1 cellular context compared by ENCODE assay signal in genomic region chr3:10500717-10501663, GRCh38.
TF ChIP-seq lines count a peak whose summit lies in the region.

No MANE protein-coding gene starts in this region.

TF ChIP-seq in HepG2, 621 proteins besides CTCF, POLR2A, EP300 and RAD21 (continued from another document and continues in another):
- TF ChIP-seq TERF1 (CRISPR knock-in tag; IDR thresholded peaks at IDR 0.05) (no peak), JARID2 (CRISPR knock-in tag; IDR thresholded peaks at IDR 0.05; ENCODE audit: insufficient replicate concordance) (no peak), EZH2 (conservative IDR thresholded peaks at IDR 0.05; ENCODE audit: low read depth, low read length) (no peak), ETV5 (CRISPR knock-in tag; IDR thresholded peaks at IDR 0.05; ENCODE audit: borderline replicate concordance) (0 out of 2 replicates have a peak, but pooled peaks have one; percentile 13), ZBTB7B (CRISPR knock-in tag; IDR thresholded peaks at IDR 0.05) (0 out of 2 replicates have a peak, but pooled peaks have one; percentile 26), ZNF44 (CRISPR knock-in tag; IDR thresholded peaks at IDR 0.05) (no peak), MED1 (CRISPR knock-in tag; IDR thresholded peaks at IDR 0.05) (peak; percentile 53), MAZ (IDR thresholded peaks at IDR 0.05; ENCODE audit: borderline replicate concordance, low read depth, low read length) (no peak), MAZ (CRISPR knock-in tag; IDR thresholded peaks at IDR 0.05; ENCODE audit: low read depth) (no peak), NR2F1 (CRISPR knock-in tag; IDR thresholded peaks at IDR 0.05) (0 out of 4 replicates have a peak, but pooled peaks of 1 of the 2 experiments have one; percentile 23), U2AF2 (IDR thresholded peaks at IDR 0.05; ENCODE audit: low read depth, low read length) (no peak), MXD4 (CRISPR knock-in tag; IDR thresholded peaks at IDR 0.05) (no peak), ERF (CRISPR knock-in tag; IDR thresholded peaks at IDR 0.05) (no peak), AKNA (CRISPR knock-in tag; IDR thresholded peaks at IDR 0.05; ENCODE audit: borderline replicate concordance) (no peak), ZNF7 (CRISPR knock-in tag; IDR thresholded peaks at IDR 0.05) (no peak), FLYWCH1 (CRISPR knock-in tag; IDR thresholded peaks at IDR 0.05) (no peak), ZFP1 (CRISPR knock-in tag; IDR thresholded peaks at IDR 0.05) (0 out of 2 replicates have a peak, but pooled peaks have one; percentile 30), ZNF260 (CRISPR knock-in tag; IDR thresholded peaks at IDR 0.05; ENCODE audit: borderline replicate concordance, low read depth) (no peak), HCFC1 (IDR thresholded peaks at IDR 0.05; ENCODE audit: low read depth, low read length) (no peak), HOXA3 (CRISPR knock-in tag; IDR thresholded peaks at IDR 0.05) (peak; percentile 60; the same call in 1 of the 2 replicates), RXRB (CRISPR knock-in tag; IDR thresholded peaks at IDR 0.05; ENCODE audit: borderline replicate concordance) (peak; percentile 56; the same call in 1 of the 2 replicates), HNRNPH1 (optimal IDR thresholded peaks at IDR 0.05; ENCODE audit: low read depth, low read length) (no peak), ARNT2 (CRISPR knock-in tag; IDR thresholded peaks at IDR 0.05; ENCODE audit: low read depth) (no peak), NKX3-1 (CRISPR knock-in tag; IDR thresholded peaks at IDR 0.05) (no peak), PTBP1 (IDR thresholded peaks at IDR 0.05; ENCODE audit: low read depth, low read length, poor library complexity, severe bottlenecking) (no peak), SAFB2 (CRISPR knock-in tag; IDR thresholded peaks at IDR 0.05; ENCODE audit: borderline replicate concordance, low read depth) (no peak), HDAC2 (CRISPR knock-in tag; IDR thresholded peaks at IDR 0.05) (no peak), NFE2 (CRISPR knock-in tag; IDR thresholded peaks at IDR 0.05) (no peak), HES4 (CRISPR knock-in tag; IDR thresholded peaks at IDR 0.05; ENCODE audit: borderline replicate concordance) (no peak), MXD1 (CRISPR knock-in tag; IDR thresholded peaks at IDR 0.05) (no peak), ZEB1 (IDR thresholded peaks at IDR 0.05; ENCODE audit: insufficient replicate concordance, low read depth) (no peak), SUZ12 (IDR thresholded peaks at IDR 0.05; ENCODE audit: low read depth, low read length) (no peak), SIX4 (CRISPR knock-in tag; IDR thresholded peaks at IDR 0.05) (no peak), KAT8 (CRISPR knock-in tag; IDR thresholded peaks at IDR 0.05) (no peak), ARID5B (CRISPR knock-in tag; IDR thresholded peaks at IDR 0.05) (no peak; the same call in 1 of the 2 replicates), U2AF1 (optimal IDR thresholded peaks at IDR 0.05; ENCODE audit: low read depth, low read length) (no peak), ZNF225 (CRISPR knock-in tag; IDR thresholded peaks at IDR 0.05) (no peak), RARA (CRISPR knock-in tag; IDR thresholded peaks at IDR 0.05) (0 out of 2 replicates have a peak, but pooled peaks have one; percentile 54), ZNF501 (CRISPR knock-in tag; IDR thresholded peaks at IDR 0.05) (0 out of 2 replicates have a peak, but pooled peaks have one; percentile 6), ZC3H13 (CRISPR knock-in tag; IDR thresholded peaks at IDR 0.05) (no peak), ZBTB21 (CRISPR knock-in tag; IDR thresholded peaks at IDR 0.05) (no peak), MIER2 (CRISPR knock-in tag; IDR thresholded peaks at IDR 0.05) (no peak), ZNF282 (IDR thresholded peaks at IDR 0.05; ENCODE audit: partially characterized antibody) (no peak), TARDBP (CRISPR knock-in tag; IDR thresholded peaks at IDR 0.05) (no peak), ZNF704 (CRISPR knock-in tag; IDR thresholded peaks at IDR 0.05; ENCODE audit: borderline replicate concordance) (no peak), FOXM1 (CRISPR knock-in tag; IDR thresholded peaks at IDR 0.05) (no peak)
- TF ChIP-seq, protein P1, sequence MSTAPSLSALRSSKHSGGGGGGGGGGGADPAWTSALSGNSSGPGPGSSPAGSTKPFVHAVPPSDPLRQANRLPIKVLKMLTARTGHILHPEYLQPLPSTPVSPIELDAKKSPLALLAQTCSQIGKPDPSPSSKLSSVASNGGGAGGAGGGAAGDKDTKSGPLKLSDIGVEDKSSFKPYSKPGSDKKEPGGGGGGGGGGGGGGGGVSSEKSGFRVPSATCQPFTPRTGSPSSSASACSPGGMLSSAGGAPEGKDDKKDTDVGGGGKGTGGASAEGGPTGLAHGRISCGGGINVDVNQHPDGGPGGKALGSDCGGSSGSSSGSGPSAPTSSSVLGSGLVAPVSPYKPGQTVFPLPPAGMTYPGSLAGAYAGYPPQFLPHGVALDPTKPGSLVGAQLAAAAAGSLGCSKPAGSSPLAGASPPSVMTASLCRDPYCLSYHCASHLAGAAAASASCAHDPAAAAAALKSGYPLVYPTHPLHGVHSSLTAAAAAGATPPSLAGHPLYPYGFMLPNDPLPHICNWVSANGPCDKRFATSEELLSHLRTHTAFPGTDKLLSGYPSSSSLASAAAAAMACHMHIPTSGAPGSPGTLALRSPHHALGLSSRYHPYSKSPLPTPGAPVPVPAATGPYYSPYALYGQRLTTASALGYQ (CRISPR knock-in tag; IDR thresholded peaks at IDR 0.05) = no peak
- TF ChIP-seq, protein P2, sequence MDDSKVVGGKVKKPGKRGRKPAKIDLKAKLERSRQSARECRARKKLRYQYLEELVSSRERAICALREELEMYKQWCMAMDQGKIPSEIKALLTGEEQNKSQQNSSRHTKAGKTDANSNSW (CRISPR knock-in tag; IDR thresholded peaks at IDR 0.05; ENCODE audit: borderline replicate concordance) = no peak
- TF ChIP-seq, protein P3, sequence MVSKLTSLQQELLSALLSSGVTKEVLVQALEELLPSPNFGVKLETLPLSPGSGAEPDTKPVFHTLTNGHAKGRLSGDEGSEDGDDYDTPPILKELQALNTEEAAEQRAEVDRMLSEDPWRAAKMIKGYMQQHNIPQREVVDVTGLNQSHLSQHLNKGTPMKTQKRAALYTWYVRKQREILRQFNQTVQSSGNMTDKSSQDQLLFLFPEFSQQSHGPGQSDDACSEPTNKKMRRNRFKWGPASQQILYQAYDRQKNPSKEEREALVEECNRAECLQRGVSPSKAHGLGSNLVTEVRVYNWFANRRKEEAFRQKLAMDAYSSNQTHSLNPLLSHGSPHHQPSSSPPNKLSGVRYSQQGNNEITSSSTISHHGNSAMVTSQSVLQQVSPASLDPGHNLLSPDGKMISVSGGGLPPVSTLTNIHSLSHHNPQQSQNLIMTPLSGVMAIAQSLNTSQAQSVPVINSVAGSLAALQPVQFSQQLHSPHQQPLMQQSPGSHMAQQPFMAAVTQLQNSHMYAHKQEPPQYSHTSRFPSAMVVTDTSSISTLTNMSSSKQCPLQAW (CRISPR knock-in tag; IDR thresholded peaks at IDR 0.05) = 0 out of 2 replicates have a peak, but pooled peaks have one; percentile 24
- TF ChIP-seq, protein P4, sequence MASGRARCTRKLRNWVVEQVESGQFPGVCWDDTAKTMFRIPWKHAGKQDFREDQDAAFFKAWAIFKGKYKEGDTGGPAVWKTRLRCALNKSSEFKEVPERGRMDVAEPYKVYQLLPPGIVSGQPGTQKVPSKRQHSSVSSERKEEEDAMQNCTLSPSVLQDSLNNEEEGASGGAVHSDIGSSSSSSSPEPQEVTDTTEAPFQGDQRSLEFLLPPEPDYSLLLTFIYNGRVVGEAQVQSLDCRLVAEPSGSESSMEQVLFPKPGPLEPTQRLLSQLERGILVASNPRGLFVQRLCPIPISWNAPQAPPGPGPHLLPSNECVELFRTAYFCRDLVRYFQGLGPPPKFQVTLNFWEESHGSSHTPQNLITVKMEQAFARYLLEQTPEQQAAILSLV (CRISPR knock-in tag; IDR thresholded peaks at IDR 0.05; ENCODE audit: borderline replicate concordance) = no peak
- TF ChIP-seq, protein P5, sequence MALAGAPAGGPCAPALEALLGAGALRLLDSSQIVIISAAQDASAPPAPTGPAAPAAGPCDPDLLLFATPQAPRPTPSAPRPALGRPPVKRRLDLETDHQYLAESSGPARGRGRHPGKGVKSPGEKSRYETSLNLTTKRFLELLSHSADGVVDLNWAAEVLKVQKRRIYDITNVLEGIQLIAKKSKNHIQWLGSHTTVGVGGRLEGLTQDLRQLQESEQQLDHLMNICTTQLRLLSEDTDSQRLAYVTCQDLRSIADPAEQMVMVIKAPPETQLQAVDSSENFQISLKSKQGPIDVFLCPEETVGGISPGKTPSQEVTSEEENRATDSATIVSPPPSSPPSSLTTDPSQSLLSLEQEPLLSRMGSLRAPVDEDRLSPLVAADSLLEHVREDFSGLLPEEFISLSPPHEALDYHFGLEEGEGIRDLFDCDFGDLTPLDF (CRISPR knock-in tag; IDR thresholded peaks at IDR 0.05) = no peak
